ENCODE assay signal across 11 cellular contexts in genomic region chr21:14453339-14453738, GRCh38.
DNase-seq lines count a peak whose midpoint lies in the region; ATAC-seq and TF ChIP-seq lines count a peak whose summit lies in the region.
"Had no signal": no experiment of that assay in that cellular context is flagged by ENCODE, and none has a peak within 500 bp of the region (broad histone marks: within the 10 kb centered on the region; RNA-seq: fewer than 3 reads in every experiment).

No MANE protein-coding gene starts in this region.

- peak overlapping the region; percentile 46 for H3K4me2 ChIP-seq in MM.1S (ENCODE audit: low read depth, low read length)

- CTCF ChIA-PET in activated naive CD4-positive, alpha-beta T cell treated with anti-CD3 and anti-CD28 coated beads for 36 hours (lab: Charles Lee), result interaction anchor here (0.7 to 2.3 kb wide), 8 partner anchors 9 to 468 kb away, joined by 3 to 7 read pairs (median 3); no protein-coding TSS in a partner anchor

- ATAC-seq in HG02759 (IDR thresholded peaks at IDR 0.05; ENCODE audit: unreplicated experiment), result peak; percentile 78
- peak; percentile 95 to 97 for ATAC-seq in stimulated activated naive B cell treated with anti-CD40 and anti-IgM and Interleukin-4, amounts not matched to agents 10 μg/mL and 1 μg/mL and 100 μg/mL, for 72 hours (replicated peaks)

- H3K4me3 ChIP-seq in MM.1S (ENCODE audit: low read length), result no peak overlapping the region

- no peaks in the 10 kb centered on the region for H3K9me3 ChIP-seq in MM.1S (replicated peaks; ENCODE audit: insufficient read depth, low read length)

- peak overlapping the region; percentile 70 for H3K27ac ChIP-seq in MM.1S (ENCODE audit: low read length)
- H3K27ac ChIP-seq: WERI-Rb-1 had no signal

- intact Hi-C loops in activated naive CD4-positive, alpha-beta T cell treated with anti-CD3 and anti-CD28 coated beads for 36 hours (cut with micrococcal nuclease), result loop anchor here (1.0 kb wide), 8 partner anchors 29 to 285 kb away; partner anchors contain the start of genes HSPA13 and SAMSN1

- no peaks in the 10 kb centered on the region for H3K36me3 Mint-ChIP-seq in activated naive CD4-positive, alpha-beta T cell treated with anti-CD3 and anti-CD28 coated beads for 36 hours (ENCODE audit: low read depth)
- no peaks in the 10 kb centered on the region for H3K36me3 Mint-ChIP-seq in stimulated activated naive B cell treated with anti-CD40 and anti-IgM and Interleukin-4, amounts not matched to agents 10 μg/mL and 1 μg/mL and 100 μg/mL, for 72 hours

- H3K36me3 ChIP-seq in MM.1S (replicated peaks; ENCODE audit: insufficient read depth, low read length), result no peaks in the 10 kb centered on the region
- H3K36me3 ChIP-seq: WERI-Rb-1 had no signal

- no peaks in the 10 kb centered on the region for H4K20me1 ChIP-seq in MM.1S (ENCODE audit: insufficient read depth, low read length)

- peak; percentile 73 for DNase-seq in activated naive CD4-positive, alpha-beta T cell treated with anti-CD3 and anti-CD28 coated beads for 36 hours
- no peak for DNase-seq in activated naive CD4-positive, alpha-beta T cell (lab: John Stamatoyannopoulos, UW)
- DNase-seq in MM.1S, result peak; percentile 85
- DNase-seq in stimulated activated naive B cell treated with anti-CD40 and anti-IgM and Interleukin-4, amounts not matched to agents 10 μg/mL and 1 μg/mL and 100 μg/mL, for 72 hours, result peak; percentile 20
- DNase-seq in LoVo (ENCODE audit: low spot score), result no peak
- DNase-seq in NCI-H1092 (lab: John Stamatoyannopoulos, UW), result no peak
- DNase-seq in nucleus accumbens (lab: John Stamatoyannopoulos, UW), result no peak
- DNase-seq: H9, NCI-H446, WERI-Rb-1 had no signal

- peak overlapping the region; percentile 22; the same call in 1 of the 2 replicates for H3K9ac ChIP-seq in MM.1S (ENCODE audit: low read length)

- H3K79me2 ChIP-seq in MM.1S (ENCODE audit: low read length), result no peaks in the 10 kb centered on the region

- H3K4me1 ChIP-seq in MM.1S (ENCODE audit: low read length), result peaks cover 28% of the 10 kb centered on the region

- peaks cover 49% of the 10 kb centered on the region for H3K4me1 Mint-ChIP-seq in activated naive CD4-positive, alpha-beta T cell treated with anti-CD3 and anti-CD28 coated beads for 36 hours (ENCODE audit: low read depth)
- H3K4me1 Mint-ChIP-seq in stimulated activated naive B cell treated with anti-CD40 and anti-IgM and Interleukin-4, amounts not matched to agents 10 μg/mL and 1 μg/mL and 100 μg/mL, for 72 hours, result peaks cover 17 to 56% of the 10 kb centered on the region in 2 donors

- no peaks in the 10 kb centered on the region for H3K9me3 Mint-ChIP-seq in activated naive CD4-positive, alpha-beta T cell treated with anti-CD3 and anti-CD28 coated beads for 36 hours
- H3K9me3 Mint-ChIP-seq in stimulated activated naive B cell treated with anti-CD40 and anti-IgM and Interleukin-4, amounts not matched to agents 10 μg/mL and 1 μg/mL and 100 μg/mL, for 72 hours, result no peaks in the 10 kb centered on the region
- H3K9me3 Mint-ChIP-seq: H9 had no signal

- H3K27me3 ChIP-seq in MM.1S (replicated peaks; ENCODE audit: insufficient read depth, low read length), result no peaks in the 10 kb centered on the region

- peak overlapping the region; percentile 21; the same call in 1 of the 2 replicates for H2AFZ ChIP-seq in MM.1S (ENCODE audit: low read length)

- H3F3A ChIP-seq in MM.1S (ENCODE audit: insufficient read depth, low read length), result peaks cover 21% of the 10 kb centered on the region

- no peak for TF ChIP-seq CTCF in MM.1S (IDR thresholded peaks at IDR 0.05; ENCODE audit: low read length)

- H3K27me3 Mint-ChIP-seq in activated naive CD4-positive, alpha-beta T cell treated with anti-CD3 and anti-CD28 coated beads for 36 hours (ENCODE audit: low read depth), result peaks cover 2% of the 10 kb centered on the region
- no peaks in the 10 kb centered on the region for H3K27me3 Mint-ChIP-seq in stimulated activated naive B cell treated with anti-CD40 and anti-IgM and Interleukin-4, amounts not matched to agents 10 μg/mL and 1 μg/mL and 100 μg/mL, for 72 hours

- H3K4me3 Mint-ChIP-seq in activated naive CD4-positive, alpha-beta T cell treated with anti-CD3 and anti-CD28 coated beads for 36 hours, result no peak overlapping the region
- H3K4me3 Mint-ChIP-seq in stimulated activated naive B cell treated with anti-CD40 and anti-IgM and Interleukin-4, amounts not matched to agents 10 μg/mL and 1 μg/mL and 100 μg/mL, for 72 hours, result peak overlapping the region in 1 of 2 donors; percentile 6
- H3K4me3 Mint-ChIP-seq: H9 had no signal

- H3K27ac Mint-ChIP-seq in activated naive CD4-positive, alpha-beta T cell treated with anti-CD3 and anti-CD28 coated beads for 36 hours, result peak overlapping the region; percentile 88
- H3K27ac Mint-ChIP-seq in stimulated activated naive B cell treated with anti-CD40 and anti-IgM and Interleukin-4, amounts not matched to agents 10 μg/mL and 1 μg/mL and 100 μg/mL, for 72 hours, result peak overlapping the region; percentile 76
- H3K27ac Mint-ChIP-seq: H9 had no signal

- H3K9me2 ChIP-seq in MM.1S (replicated peaks; ENCODE audit: insufficient read depth, low read length), result no peaks in the 10 kb centered on the region

Comparison
In these comparisons a context has a peak if more than half of its experiments do, and no peak if none do; other contexts are left out.
1. DNase-seq: peak in activated naive CD4-positive, alpha-beta T cell treated with anti-CD3 and anti-CD28 coated beads for 36 hours (single experiment), MM.1S (single experiment) and stimulated activated naive B cell treated with anti-CD40 and anti-IgM and Interleukin-4, amounts not matched to agents 10 μg/mL and 1 μg/mL and 100 μg/mL, for 72 hours (single experiment); none in activated naive CD4-positive, alpha-beta T cell (0 of 4), LoVo (single experiment), NCI-H1092 (single experiment) and nucleus accumbens (0 of 56).